In the genomic region with DNA sequence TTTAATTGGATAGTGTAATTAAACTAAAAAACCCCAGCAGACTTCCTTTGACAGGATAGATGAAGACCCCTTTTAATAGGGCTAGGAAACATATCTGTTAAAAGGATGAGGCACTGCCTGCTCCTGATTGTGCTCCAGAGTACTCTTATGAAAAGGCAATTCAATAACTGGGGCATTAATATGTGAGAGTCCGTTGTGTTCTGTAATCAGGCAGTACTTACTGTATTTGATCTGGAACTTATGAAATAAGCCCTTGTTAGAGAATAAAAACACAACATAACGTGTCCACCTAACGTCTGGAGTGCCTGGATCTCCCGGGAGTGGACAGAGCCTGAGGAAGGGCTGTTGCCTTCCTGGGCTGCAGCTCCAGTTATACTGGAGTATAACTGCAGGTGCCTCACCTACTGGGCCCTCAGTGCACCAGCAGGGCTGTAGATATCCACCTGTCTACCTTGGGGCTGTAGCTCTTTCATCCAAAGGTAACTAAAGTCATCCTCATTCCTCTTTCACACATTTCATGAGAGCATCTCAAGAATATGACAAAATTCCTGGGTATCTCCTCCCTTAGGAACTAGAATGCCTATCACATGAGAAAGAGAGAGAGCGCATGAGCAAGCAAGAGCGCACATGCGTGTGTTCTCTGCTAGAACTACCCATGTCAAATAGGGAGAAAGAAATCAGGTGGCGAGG, we compare ENCODE assay signal across 13 cellular contexts.
"Had no signal": no experiment of that assay in that cellular context is flagged by ENCODE, and none has a peak within 500 bp of the region (broad histone marks: within the 10 kb centered on the region; RNA-seq: fewer than 3 reads in every experiment).

No MANE protein-coding gene starts in this region.

- H3K36me3 ChIP-seq: thoracic aorta had no signal

- FAIRE-seq: endothelial cell of umbilical vein, urothelium cell line had no signal

- H3K4me3 Mint-ChIP-seq: central memory CD8-positive, alpha-beta T cell had no signal

- H3K4me1 Mint-ChIP-seq: central memory CD8-positive, alpha-beta T cell had no signal

- H3K27me3 Mint-ChIP-seq: central memory CD8-positive, alpha-beta T cell had no signal

- H3K9me3 Mint-ChIP-seq: central memory CD8-positive, alpha-beta T cell had no signal

- H3K27me3 ChIP-seq: esophagus squamous epithelium, spleen, stomach had no signal

- DNase-seq: activated CD4-positive, alpha-beta T cell treated with anti-CD3 and anti-CD28 coated beads for 1 hour; activated CD4-positive, alpha-beta T cell treated with anti-CD3 and anti-CD28 coated beads, Interleukin-2, amount 50 U/mL, for 4 hours; activated naive CD4-positive, alpha-beta T cell treated with anti-CD3 and anti-CD28 coated beads, Interleukin-2, amount 50 U/mL, for 16 hours; cortex of kidney; effector CD4-positive, alpha-beta T cell; esophagus squamous epithelium; spleen; stomach had no signal

- ATAC-seq: SK-N-SH treated with all-trans-retinoic acid at 6 μM for 48 hours had no signal

- H3K9me3 ChIP-seq: thoracic aorta had no signal

- H3K27ac ChIP-seq: thoracic aorta had no signal

- H3K4me3 ChIP-seq: esophagus squamous epithelium, spleen, stomach, thoracic aorta had no signal
